1 cellular context compared by ENCODE assay signal in genomic region chr7:32223721-32224120, GRCh38.
TF ChIP-seq lines count a peak whose summit lies in the region.

No MANE protein-coding gene starts in this region.

TF ChIP-seq in HepG2, 621 proteins besides CTCF, POLR2A, EP300 and RAD21 (continued from another document):
- TF ChIP-seq SNAPC2 (CRISPR knock-in tag; IDR thresholded peaks at IDR 0.05) (no peak), XBP1 (CRISPR knock-in tag; IDR thresholded peaks at IDR 0.05) (no peak), ZMYM4 (CRISPR knock-in tag; IDR thresholded peaks at IDR 0.05) (no peak), MLLT10 (CRISPR knock-in tag; IDR thresholded peaks at IDR 0.05) (no peak), KLF16 (CRISPR knock-in tag; IDR thresholded peaks at IDR 0.05) (no peak), ZNF839 (CRISPR knock-in tag; IDR thresholded peaks at IDR 0.05; ENCODE audit: borderline replicate concordance) (no peak), MTA3 (CRISPR knock-in tag; IDR thresholded peaks at IDR 0.05) (no peak), ZFP36 (IDR thresholded peaks at IDR 0.05; ENCODE audit: borderline replicate concordance, low read depth, low read length, partially characterized antibody) (no peak), TBP (CRISPR knock-in tag; IDR thresholded peaks at IDR 0.05) (no peak), NFYC (CRISPR knock-in tag; IDR thresholded peaks at IDR 0.05) (no peak), ELF3 (CRISPR knock-in tag; IDR thresholded peaks at IDR 0.05) (no peak)
- TF ChIP-seq, protein P1, sequence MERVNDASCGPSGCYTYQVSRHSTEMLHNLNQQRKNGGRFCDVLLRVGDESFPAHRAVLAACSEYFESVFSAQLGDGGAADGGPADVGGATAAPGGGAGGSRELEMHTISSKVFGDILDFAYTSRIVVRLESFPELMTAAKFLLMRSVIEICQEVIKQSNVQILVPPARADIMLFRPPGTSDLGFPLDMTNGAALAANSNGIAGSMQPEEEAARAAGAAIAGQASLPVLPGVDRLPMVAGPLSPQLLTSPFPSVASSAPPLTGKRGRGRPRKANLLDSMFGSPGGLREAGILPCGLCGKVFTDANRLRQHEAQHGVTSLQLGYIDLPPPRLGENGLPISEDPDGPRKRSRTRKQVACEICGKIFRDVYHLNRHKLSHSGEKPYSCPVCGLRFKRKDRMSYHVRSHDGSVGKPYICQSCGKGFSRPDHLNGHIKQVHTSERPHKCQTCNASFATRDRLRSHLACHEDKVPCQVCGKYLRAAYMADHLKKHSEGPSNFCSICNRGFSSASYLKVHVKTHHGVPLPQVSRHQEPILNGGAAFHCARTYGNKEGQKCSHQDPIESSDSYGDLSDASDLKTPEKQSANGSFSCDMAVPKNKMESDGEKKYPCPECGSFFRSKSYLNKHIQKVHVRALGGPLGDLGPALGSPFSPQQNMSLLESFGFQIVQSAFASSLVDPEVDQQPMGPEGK (CRISPR knock-in tag; IDR thresholded peaks at IDR 0.05): no peak
